Comparison of ENCODE assay signal across 20 cellular contexts in genomic region chr2:181646415-181646987, GRCh38. TPM values are rescaled to one million over a fixed set of nuclear protein-coding genes. Genes with fewer than 3 reads are reported as not detected.
"Had no signal": no experiment of that assay in that cellular context is flagged by ENCODE, and none has a peak within 500 bp of the region (broad histone marks: within the 10 kb centered on the region; RNA-seq: fewer than 3 reads in every experiment).

No MANE protein-coding gene starts in this region.

- H3K4me1 ChIP-seq: ascending aorta, heart left ventricle, psoas muscle, right lobe of liver, transverse colon had no signal

- H3K36me3 Mint-ChIP-seq: stimulated activated memory B cell treated with anti-CD40 and anti-IgM and Interleukin-4, amounts not matched to agents 10 μg/mL and 1 μg/mL and 100 μg/mL, for 72 hours had no signal

- H3K4me3 Mint-ChIP-seq: activated CD8-positive, alpha-beta T cell treated with anti-CD3 and anti-CD28 coated beads, Interleukin-2, amount 10 ng/mL, durations not matched to agents 7 days and 5 days; nephron; stimulated activated memory B cell treated with anti-CD40 and anti-IgM and Interleukin-4, amounts not matched to agents 10 μg/mL and 1 μg/mL and 100 μg/mL, for 72 hours had no signal

- H3K4me1 Mint-ChIP-seq: nephron; stimulated activated memory B cell treated with anti-CD40 and anti-IgM and Interleukin-4, amounts not matched to agents 10 μg/mL and 1 μg/mL and 100 μg/mL, for 72 hours had no signal

- H3K27ac Mint-ChIP-seq: activated CD8-positive, alpha-beta T cell treated with anti-CD3 and anti-CD28 coated beads, Interleukin-2, amount 10 ng/mL, durations not matched to agents 7 days and 5 days; nephron; stimulated activated memory B cell treated with anti-CD40 and anti-IgM and Interleukin-4, amounts not matched to agents 10 μg/mL and 1 μg/mL and 100 μg/mL, for 72 hours had no signal

- H3K36me3 ChIP-seq: ascending aorta, heart left ventricle, right lobe of liver, transverse colon had no signal

- H3K9me3 Mint-ChIP-seq: stimulated activated memory B cell treated with anti-CD40 and anti-IgM and Interleukin-4, amounts not matched to agents 10 μg/mL and 1 μg/mL and 100 μg/mL, for 72 hours had no signal

- ATAC-seq: activated CD8-positive, alpha-beta T cell treated with anti-CD3 and anti-CD28 coated beads, Interleukin-2, amount 10 ng/mL, durations not matched to agents 7 days and 5 days; esophagus mucosa; heart left ventricle; left ventricle myocardium superior; psoas muscle; right lobe of liver; stimulated activated memory B cell treated with anti-CD40 and anti-IgM and Interleukin-4, amounts not matched to agents 10 μg/mL and 1 μg/mL and 100 μg/mL, for 72 hours had no signal

- H3K27me3 ChIP-seq: ascending aorta, right lobe of liver, transverse colon had no signal

- H3K27ac ChIP-seq: ascending aorta, heart left ventricle, psoas muscle, right lobe of liver, transverse colon had no signal

- DNase-seq: activated CD4-positive, alpha-beta T cell treated with anti-CD3 and anti-CD28 coated beads for 4 hours; activated CD8-positive, alpha-beta memory T cell treated with anti-CD3 and anti-CD28 coated beads, Interleukin-2, amount 50 U/mL, for 48 hours; activated CD8-positive, alpha-beta T cell treated with anti-CD3 and anti-CD28 coated beads, Interleukin-2, amount 10 ng/mL, durations not matched to agents 7 days and 5 days; heart left ventricle; left ventricle myocardium superior; mesenchymal stem cell; psoas muscle; right lobe of liver; stimulated activated CD4-positive, alpha-beta T cell treated with anti-CD3 and anti-CD28 coated beads, Interleukin-1b, Interleukin-23, amount 100 ng/mL, for 48 hours; transverse colon had no signal

- H3K9me3 ChIP-seq: ascending aorta, psoas muscle, right lobe of liver, transverse colon had no signal

- H3K4me3 ChIP-seq: ascending aorta, heart left ventricle, psoas muscle, right lobe of liver, transverse colon had no signal

RNA-seq across cellular contexts. Expression of gene CERKL, which starts 10.4 kb away (rescaled TPM):
- total RNA-seq: activated CD8-positive, alpha-beta T cell treated with anti-CD3 and anti-CD28 coated beads, Interleukin-2, amount 10 ng/mL, durations not matched to agents 7 days and 5 days; ascending aorta; bronchial epithelial cell; chondrocyte; dermis microvascular lymphatic vessel endothelial cell; esophagus mucosa; heart left ventricle; left ventricle myocardium superior; omental fat pad; psoas muscle; subcutaneous adipose tissue had no signal

RNA-seq across cellular contexts. Expression of gene NEUROD1, which starts 33.8 kb away (rescaled TPM):
- total RNA-seq: activated CD8-positive, alpha-beta T cell treated with anti-CD3 and anti-CD28 coated beads, Interleukin-2, amount 10 ng/mL, durations not matched to agents 7 days and 5 days; ascending aorta; bronchial epithelial cell; chondrocyte; dermis microvascular lymphatic vessel endothelial cell; esophagus mucosa; fibroblast of villous mesenchyme; heart left ventricle; left ventricle myocardium superior; omental fat pad; psoas muscle; right lobe of liver; subcutaneous adipose tissue had no signal
